Comparison of ENCODE assay signal across 12 cellular contexts in genomic region chr19:16400911-16401675, GRCh38.
DNase-seq lines count a peak whose midpoint lies in the region; ATAC-seq and TF ChIP-seq lines count a peak whose summit lies in the region.
"Had no signal": no experiment of that assay in that cellular context is flagged by ENCODE, and none has a peak within 500 bp of the region (broad histone marks: within the 10 kb centered on the region; RNA-seq: fewer than 3 reads in every experiment).

No MANE protein-coding gene starts in this region.

- DNase-seq in activated naive CD4-positive, alpha-beta T cell treated with anti-CD3 and anti-CD28 coated beads, Interleukin-2, amount 50 U/mL, for 16 hours, result peak; percentile 52
- DNase-seq in activated naive CD4-positive, alpha-beta T cell treated with anti-CD3 and anti-CD28 coated beads, Interleukin-2, amount 50 U/mL, for 72 hours (ENCODE audit: low spot score in 2 of 2), result no peak
- peak; percentile 73 for DNase-seq in cerebellar cortex (ENCODE audit: low spot score)
- DNase-seq in neuronal stem cell (ENCODE audit: low spot score), result no peak
- peak in 1 of 2 donors; percentile 48 for DNase-seq in thyroid gland
- no peak for DNase-seq in hepatocyte (ENCODE audit: low spot score)
- no peak for DNase-seq in NCI-H82 (lab: John Stamatoyannopoulos, UW)
- DNase-seq: NCI-H1048, ovary had no signal

- H3K27me3 ChIP-seq in neuronal stem cell (ENCODE audit: control insufficient read depth in 3 of 3, insufficient read depth in 3 of 3, low read depth in 1 of 3, low read length in 3 of 3) (no peaks in the 10 kb centered on the region), thyroid gland (no peaks in the 10 kb centered on the region), hepatocyte (no peaks in the 10 kb centered on the region)
- H3K27me3 ChIP-seq: ovary had no signal

- no peak overlapping the region for H3K18ac ChIP-seq in neuronal stem cell (ENCODE audit: low read length)

- no peaks in the 10 kb centered on the region for H3K79me1 ChIP-seq in neuronal stem cell (ENCODE audit: low read depth, low read length)

- H3K23ac ChIP-seq in neuronal stem cell (ENCODE audit: low read depth, low read length, poor library complexity), result peak overlapping the region; percentile 44

- H2AFZ ChIP-seq in neuronal stem cell (ENCODE audit: low read length) (no peak overlapping the region), hepatocyte (no peak overlapping the region)

- intact Hi-C loops in thyroid gland (cut with DNase I), result no loop called here

- H3K4me3 ChIP-seq in neuronal stem cell (ENCODE audit: low read length in 2 of 2), result no peak overlapping the region
- H3K4me3 ChIP-seq in thyroid gland (replicated peaks in 1 of 3), result no peak overlapping the region
- no peak overlapping the region for H3K4me3 ChIP-seq in hepatocyte
- H3K4me3 ChIP-seq: ovary had no signal

- no peak overlapping the region for H2BK5ac ChIP-seq in neuronal stem cell (ENCODE audit: low read length)

- H2BK120ac ChIP-seq in neuronal stem cell (ENCODE audit: low read depth, low read length), result no peak overlapping the region

- H3K4me1 ChIP-seq in neuronal stem cell (ENCODE audit: control insufficient read depth in 2 of 2, insufficient read depth in 1 of 2, low read depth in 1 of 2, low read length in 2 of 2), result no peaks in the 10 kb centered on the region
- H3K4me1 ChIP-seq in thyroid gland, result peaks cover 14 to 29% of the 10 kb centered on the region in 2 donors
- no peaks in the 10 kb centered on the region for H3K4me1 ChIP-seq in hepatocyte (ENCODE audit: insufficient read depth)

- H3K36me3 Mint-ChIP-seq in activated naive CD4-positive, alpha-beta T cell treated with anti-CD3 and anti-CD28 coated beads, Interleukin-2, amount 50 U/mL, for 72 hours, result peaks cover 6 to 8% of the 10 kb centered on the region in 2 donors

- H3K4ac ChIP-seq in neuronal stem cell (ENCODE audit: low read length), result no peak overlapping the region

- no peaks in the 10 kb centered on the region for H3K9me3 Mint-ChIP-seq in activated naive CD4-positive, alpha-beta T cell treated with anti-CD3 and anti-CD28 coated beads, Interleukin-2, amount 50 U/mL, for 72 hours
- H3K9me3 Mint-ChIP-seq: T-helper 1 cell treated with Interleukin-12 subunit alpha and Interleukin-12 subunit beta and Interleukin-4 antibody, amounts not matched to agents 30 μg/mL and 1 μg/mL, for 36 hours had no signal

- no peak overlapping the region for H3K14ac ChIP-seq in neuronal stem cell (ENCODE audit: low read length)

- H3K27ac ChIP-seq in neuronal stem cell (replicated peaks; ENCODE audit: low read length), result no peak overlapping the region
- peak overlapping the region in 2 of 3 donors; percentile 53 to 94 for H3K27ac ChIP-seq in thyroid gland
- H3K27ac ChIP-seq in hepatocyte, result no peak overlapping the region
- H3K27ac ChIP-seq: HL-60 had no signal

- H4K91ac ChIP-seq in neuronal stem cell (ENCODE audit: low read depth, low read length, poor library complexity), result no peak overlapping the region

- H3K4me2 ChIP-seq in neuronal stem cell (ENCODE audit: insufficient read depth, low read length, poor library complexity, severe bottlenecking), result no peak overlapping the region
- H3K4me2 ChIP-seq in hepatocyte, result no peak overlapping the region

- H3K27ac Mint-ChIP-seq in activated naive CD4-positive, alpha-beta T cell treated with anti-CD3 and anti-CD28 coated beads, Interleukin-2, amount 50 U/mL, for 72 hours, result peak overlapping the region in 1 of 2 donors; percentile 28
- H3K27ac Mint-ChIP-seq: T-helper 1 cell treated with Interleukin-12 subunit alpha and Interleukin-12 subunit beta and Interleukin-4 antibody, amounts not matched to agents 30 μg/mL and 1 μg/mL, for 36 hours had no signal

- H3K36me3 ChIP-seq in neuronal stem cell (replicated peaks in 1 of 2; ENCODE audit: control insufficient read depth in 2 of 2, insufficient read depth in 2 of 2, low read length in 2 of 2) (peaks cover 60 to 93% of the 10 kb centered on the region in 2 donors), thyroid gland (peaks cover 28 to 44% of the 10 kb centered on the region in 2 donors), hepatocyte (replicated peaks; ENCODE audit: insufficient read depth, low read depth) (no peaks in the 10 kb centered on the region)
- H3K36me3 ChIP-seq: ovary had no signal

- H3K79me2 ChIP-seq in hepatocyte, result no peaks in the 10 kb centered on the region

- WGBS in neuronal stem cell (ENCODE audit: extremely low coverage in 2 of 2, insufficient read length in 2 of 2, insufficient replicate concordance in 1 of 2), 2 donors, result no CpG with 5 or more reads among the region's 30 CpGs
- WGBS in thyroid gland, 2 donors, result 84 to 90% methylated on average over 30 of the region's 30 CpGs
- WGBS in hepatocyte (ENCODE audit: low lambda C conversion rate, missing lambda C conversion rate), result 96% methylated on average over 30 of the region's 30 CpGs

- no peaks in the 10 kb centered on the region for H4K20me1 ChIP-seq in hepatocyte (ENCODE audit: insufficient read depth, poor library complexity, severe bottlenecking)

- no peak for TF ChIP-seq POLR2A in thyroid gland (IDR thresholded peaks at IDR 0.05)

- no peak for ATAC-seq in activated naive CD4-positive, alpha-beta T cell treated with anti-CD3 and anti-CD28 coated beads, Interleukin-2, amount 50 U/mL, for 72 hours
- ATAC-seq in HG02840 (IDR thresholded peaks at IDR 0.05; ENCODE audit: low FRiP score, unreplicated experiment), result no peak

- H2BK15ac ChIP-seq in neuronal stem cell (ENCODE audit: low read length), result no peak overlapping the region

- no peaks in the 10 kb centered on the region for H3K9me2 ChIP-seq in hepatocyte (replicated peaks; ENCODE audit: insufficient read depth)

- no peak overlapping the region for H2AK5ac ChIP-seq in neuronal stem cell (ENCODE audit: low read depth, low read length)

- H4K8ac ChIP-seq in neuronal stem cell (ENCODE audit: low read depth, low read length), result no peak overlapping the region

- no peak overlapping the region for H3K9ac ChIP-seq in neuronal stem cell (ENCODE audit: low read depth, low read length, poor library complexity)

- TF ChIP-seq CTCF in thyroid gland (IDR thresholded peaks at IDR 0.05) (no peak), hepatocyte (IDR thresholded peaks at IDR 0.05; ENCODE audit: poor library complexity) (no peak)

- no peak overlapping the region for H2BK12ac ChIP-seq in neuronal stem cell (ENCODE audit: low read length)

- H3K9me3 ChIP-seq in neuronal stem cell (replicated peaks in 1 of 2; ENCODE audit: control insufficient read depth in 2 of 2, insufficient read depth in 1 of 2, low read depth in 1 of 2, low read length in 2 of 2), result no peaks in the 10 kb centered on the region
- H3K9me3 ChIP-seq in thyroid gland, result no peaks in the 10 kb centered on the region
- no peaks in the 10 kb centered on the region for H3K9me3 ChIP-seq in hepatocyte (ENCODE audit: low read depth)
- H3K9me3 ChIP-seq: ovary had no signal

Comparison
In these comparisons a context has a peak if more than half of its experiments do, and no peak if none do; other contexts are left out.
1. DNase-seq: peak in activated naive CD4-positive, alpha-beta T cell treated with anti-CD3 and anti-CD28 coated beads, Interleukin-2, amount 50 U/mL, for 16 hours (single experiment) and cerebellar cortex (single experiment); none in activated naive CD4-positive, alpha-beta T cell treated with anti-CD3 and anti-CD28 coated beads, Interleukin-2, amount 50 U/mL, for 72 hours (0 of 2), neuronal stem cell (single experiment), hepatocyte (single experiment) and NCI-H82 (single experiment).
2. H3K27ac ChIP-seq: peak in thyroid gland (2 of 3); none in neuronal stem cell (single experiment) and hepatocyte (single experiment).